In genomic region chr10:50343702-50344331, GRCh38 we compare ENCODE assay signal across 34 cellular contexts.
"Had no signal": no experiment of that assay in that cellular context is flagged by ENCODE, and none has a peak within 500 bp of the region (broad histone marks: within the 10 kb centered on the region; RNA-seq: fewer than 3 reads in every experiment).

No MANE protein-coding gene starts in this region.

- H3K27ac ChIP-seq: brain microvascular endothelial cell, esophagus muscularis mucosa, foreskin keratinocyte, gastrocnemius medialis, heart left ventricle had no signal

- H3K4me3 ChIP-seq: esophagus muscularis mucosa, gastrocnemius medialis, heart left ventricle had no signal

- FAIRE-seq: astrocyte, bronchial epithelial cell, colon, endometrium, endothelial cell of umbilical vein had no signal

- H3K9me3 ChIP-seq: gastrocnemius medialis had no signal

- H3K4me1 ChIP-seq: foreskin keratinocyte had no signal

- H3K9me3 Mint-ChIP-seq: activated CD4-positive, alpha-beta memory T cell treated with anti-CD3 and anti-CD28 coated beads for 36 hours; activated CD4-positive, alpha-beta T cell treated with anti-CD3 and anti-CD28 coated beads, Interleukin-2, amount 10 ng/mL, durations not matched to agents 24 days and 14 days; activated T-cell treated with anti-CD3 and anti-CD28 coated beads, Interleukin-2, amount 50 U/mL, for 24 hours; activated T-helper 17 cell treated with anti-CD3 and anti-CD28 coated beads, Interleukin-2, amount 50 U/mL, for 72 hours; central memory CD8-positive, alpha-beta T cell had no signal

- ATAC-seq: activated CD4-positive, alpha-beta T cell treated with anti-CD3 and anti-CD28 coated beads for 36 hours; activated CD8-positive, alpha-beta memory T cell treated with anti-CD3 and anti-CD28 coated beads, Interleukin-2, amount 10 ng/mL, durations not matched to agents 7 days and 5 days; activated CD8-positive, alpha-beta T cell treated with anti-CD3 and anti-CD28 coated beads, Interleukin-2, amount 10 ng/mL, durations not matched to agents 7 days and 5 days; activated T-helper 17 cell treated with anti-CD3 and anti-CD28 coated beads, Interleukin-2, amount 50 U/mL, for 72 hours; foreskin keratinocyte; gastrocnemius medialis had no signal

- H3K27ac Mint-ChIP-seq: activated CD4-positive, alpha-beta memory T cell treated with anti-CD3 and anti-CD28 coated beads for 36 hours; activated CD4-positive, alpha-beta T cell treated with anti-CD3 and anti-CD28 coated beads for 36 hours; activated CD4-positive, alpha-beta T cell treated with anti-CD3 and anti-CD28 coated beads, Interleukin-2, amount 10 ng/mL, durations not matched to agents 24 days and 14 days; activated CD8-positive, alpha-beta memory T cell treated with anti-CD3 and anti-CD28 coated beads, Interleukin-2, amount 10 ng/mL, durations not matched to agents 7 days and 5 days; activated CD8-positive, alpha-beta T cell treated with anti-CD3 and anti-CD28 coated beads, Interleukin-2, amount 10 ng/mL, durations not matched to agents 7 days and 5 days; activated naive CD8-positive, alpha-beta T cell; activated T-cell treated with anti-CD3 and anti-CD28 coated beads, Interleukin-2, amount 50 U/mL, for 24 hours; activated T-helper 17 cell treated with anti-CD3 and anti-CD28 coated beads, Interleukin-2, amount 50 U/mL, for 72 hours had no signal

- DNase-seq: activated CD4-positive, alpha-beta memory T cell treated with anti-CD3 and anti-CD28 coated beads for 36 hours; activated CD4-positive, alpha-beta T cell treated with anti-CD3 and anti-CD28 coated beads for 36 hours; activated CD4-positive, alpha-beta T cell treated with anti-CD3 and anti-CD28 coated beads, Interleukin-2, amount 10 ng/mL, durations not matched to agents 24 days and 14 days; activated CD4-positive, CD25-positive, alpha-beta regulatory T cell; activated CD4-positive, CD25-positive, alpha-beta regulatory T cell treated with anti-CD3 and anti-CD28 coated beads, Interleukin-2, amount 50 U/mL, for 72 hours; activated CD8-positive, alpha-beta memory T cell treated with anti-CD3 and anti-CD28 coated beads, Interleukin-2, amount 10 ng/mL, durations not matched to agents 7 days and 5 days; activated CD8-positive, alpha-beta memory T cell treated with anti-CD3 and anti-CD28 coated beads, Interleukin-2, amount 50 U/mL, for 4 hours; activated CD8-positive, alpha-beta T cell treated with anti-CD3 and anti-CD28 coated beads, Interleukin-2, amount 10 ng/mL, durations not matched to agents 7 days and 5 days; activated effector memory CD4-positive, alpha-beta T cell treated with Interleukin-2 at 50 U/mL for 16 hours; activated gamma-delta T cell treated with Interleukin-2 at 50 U/mL for 16 hours; activated naive CD4-positive, alpha-beta T cell treated with anti-CD3 and anti-CD28 coated beads, Interleukin-2, amount 50 U/mL, for 16 hours; activated naive CD4-positive, alpha-beta T cell treated with Interleukin-2 at 50 U/mL for 16 hours; activated T-cell treated with anti-CD3 and anti-CD28 coated beads for 4 hours; activated T-cell treated with anti-CD3 and anti-CD28 coated beads, Interleukin-2, amount 50 U/mL, for 24 hours; amniotic stem cell; anterior cingulate cortex; brain microvascular endothelial cell; cortex of kidney; dermis blood vessel endothelial cell; effector CD4-positive, alpha-beta T cell; foreskin keratinocyte; gastrocnemius medialis; glutamatergic neuron; heart left ventricle; T-helper 2 cell had no signal

- H3K27me3 ChIP-seq: brain microvascular endothelial cell, esophagus muscularis mucosa, foreskin keratinocyte, gastrocnemius medialis, heart left ventricle had no signal

- H3K4me3 Mint-ChIP-seq: activated CD4-positive, alpha-beta memory T cell treated with anti-CD3 and anti-CD28 coated beads for 36 hours; activated CD4-positive, alpha-beta T cell treated with anti-CD3 and anti-CD28 coated beads for 36 hours; activated CD4-positive, alpha-beta T cell treated with anti-CD3 and anti-CD28 coated beads, Interleukin-2, amount 10 ng/mL, durations not matched to agents 24 days and 14 days; activated CD8-positive, alpha-beta memory T cell treated with anti-CD3 and anti-CD28 coated beads, Interleukin-2, amount 10 ng/mL, durations not matched to agents 7 days and 5 days; activated CD8-positive, alpha-beta T cell treated with anti-CD3 and anti-CD28 coated beads, Interleukin-2, amount 10 ng/mL, durations not matched to agents 7 days and 5 days; activated naive CD8-positive, alpha-beta T cell; activated T-cell treated with anti-CD3 and anti-CD28 coated beads, Interleukin-2, amount 50 U/mL, for 24 hours; activated T-helper 17 cell treated with anti-CD3 and anti-CD28 coated beads, Interleukin-2, amount 50 U/mL, for 72 hours; central memory CD8-positive, alpha-beta T cell had no signal

- H3K27me3 Mint-ChIP-seq: activated CD4-positive, alpha-beta memory T cell treated with anti-CD3 and anti-CD28 coated beads for 36 hours; activated CD4-positive, alpha-beta T cell treated with anti-CD3 and anti-CD28 coated beads for 36 hours; activated CD4-positive, alpha-beta T cell treated with anti-CD3 and anti-CD28 coated beads, Interleukin-2, amount 10 ng/mL, durations not matched to agents 24 days and 14 days; activated CD8-positive, alpha-beta memory T cell treated with anti-CD3 and anti-CD28 coated beads, Interleukin-2, amount 10 ng/mL, durations not matched to agents 7 days and 5 days; activated naive CD8-positive, alpha-beta T cell; activated T-cell treated with anti-CD3 and anti-CD28 coated beads, Interleukin-2, amount 50 U/mL, for 24 hours; activated T-helper 17 cell treated with anti-CD3 and anti-CD28 coated beads, Interleukin-2, amount 50 U/mL, for 72 hours; central memory CD8-positive, alpha-beta T cell had no signal
